ENCODE assay signal across 19 cellular contexts in genomic region chr17:80742091-80742490, GRCh38.
DNase-seq lines count a peak whose midpoint lies in the region; ATAC-seq and TF ChIP-seq lines count a peak whose summit lies in the region.
"Had no signal": no experiment of that assay in that cellular context is flagged by ENCODE, and none has a peak within 500 bp of the region (broad histone marks: within the 10 kb centered on the region; RNA-seq: fewer than 3 reads in every experiment).

No MANE protein-coding gene starts in this region.

- in situ Hi-C loops in KBM-7 (cut with MboI; ENCODE audit: low pct_unique_long_range_greater_than_20kb, low sequenced_read_pairs): no loop called here

- H3K4me3 Mint-ChIP-seq in activated naive CD4-positive, alpha-beta T cell treated with anti-CD3 and anti-CD28 coated beads, Interleukin-2, amount 50 U/mL, for 24 hours: peak overlapping the region; percentile 53
- H3K4me3 Mint-ChIP-seq in endodermal cell: no peak overlapping the region
- H3K4me3 Mint-ChIP-seq: memory B cell, natural killer cell had no signal

- H3K36me3 ChIP-seq in endodermal cell (ENCODE audit: control insufficient read depth, insufficient read depth, low read length): peaks cover 24% of the 10 kb centered on the region
- H3K36me3 ChIP-seq in right lobe of liver: no peaks in the 10 kb centered on the region
- H3K36me3 ChIP-seq: uterus had no signal

- 94% methylated on average over 7 to 8 of the region's 8 CpGs for WGBS in endodermal cell (ENCODE audit: insufficient coverage in 1 of 2, insufficient read length in 1 of 2), 2 experiments
- WGBS in right lobe of liver (ENCODE audit: insufficient coverage, low coverage, low lambda C conversion rate, missing lambda C conversion rate): 87% methylated on average over 3 of the region's 8 CpGs

- POLR2A ChIA-PET in GM10248 (lab: Yijun Ruan, JAX): no interaction called here

- H3K4me1 ChIP-seq in endodermal cell (ENCODE audit: control insufficient read depth, insufficient read depth, low read length): no peaks in the 10 kb centered on the region
- H3K4me1 ChIP-seq in right lobe of liver: no peaks in the 10 kb centered on the region
- H3K4me1 ChIP-seq: Caco-2 had no signal

- TF ChIP-seq CTCF in endodermal cell (conservative IDR thresholded peaks at IDR 0.05) (no peak), right lobe of liver (IDR thresholded peaks at IDR 0.05) (no peak), GM10248 (IDR thresholded peaks at IDR 0.05; ENCODE audit: control extremely low read depth, extremely low read depth, low read depth, missing control alignments) (no peak)

- TF ChIP-seq POLR2A in right lobe of liver (IDR thresholded peaks at IDR 0.05): no peak

- H3K4me3 ChIP-seq in endodermal cell (ENCODE audit: low read length): no peak overlapping the region
- no peak overlapping the region for H3K4me3 ChIP-seq in right lobe of liver
- H3K4me3 ChIP-seq: heart right ventricle, uterus had no signal

- H3K27me3 Mint-ChIP-seq in activated naive CD4-positive, alpha-beta T cell treated with anti-CD3 and anti-CD28 coated beads, Interleukin-2, amount 50 U/mL, for 24 hours: no peaks in the 10 kb centered on the region
- no peaks in the 10 kb centered on the region for H3K27me3 Mint-ChIP-seq in endodermal cell (ENCODE audit: insufficient read depth)
- H3K27me3 Mint-ChIP-seq: memory B cell, progenitor cell of endocrine pancreas had no signal

- H3K27ac ChIP-seq in endodermal cell (ENCODE audit: low read depth, low read length) (no peak overlapping the region), right lobe of liver (no peak overlapping the region)
- H3K27ac ChIP-seq: heart right ventricle had no signal

- H3K27me3 ChIP-seq in endodermal cell (ENCODE audit: control insufficient read depth, insufficient read depth, low read length, poor library complexity, severe bottlenecking) (no peaks in the 10 kb centered on the region), right lobe of liver (no peaks in the 10 kb centered on the region)
- H3K27me3 ChIP-seq: heart right ventricle, uterus had no signal

- no peak for ATAC-seq in right lobe of liver

- DNase-seq in activated naive CD4-positive, alpha-beta T cell treated with anti-CD3 and anti-CD28 coated beads, Interleukin-2, amount 50 U/mL, for 16 hours: no peak
- DNase-seq in NCI-H2029 treated with DMSO at 0.1 percent for 48 hours (lab: John Stamatoyannopoulos, UW): peak; percentile 21
- peak; percentile 66 for DNase-seq in endodermal cell
- no peak for DNase-seq in right lobe of liver
- DNase-seq in GM10248 (ENCODE audit: extremely low spot score): no peak
- DNase-seq in KBM-7: no peak
- DNase-seq: activated effector memory CD4-positive, alpha-beta T cell treated with Interleukin-2 at 50 U/mL for 16 hours; Caco-2; heart right ventricle; KG1; natural killer cell; NCI-H1048; NK-92 treated with Interleukin-12 subunit alpha and Interleukin-12 subunit beta, amount 100 ng/mL, for 24 hours; small intestine; stimulated activated CD4-positive, alpha-beta T cell treated with anti-CD3 and anti-CD28 coated beads, Interleukin-4, amount 100 ng/mL, for 1 hour; uterus had no signal

- CTCF ChIA-PET in GM10248 (lab: Yijun Ruan, JAX): no interaction called here

- H3K9me3 ChIP-seq in endodermal cell (ENCODE audit: control insufficient read depth, low read length): peaks cover 14% of the 10 kb centered on the region
- H3K9me3 ChIP-seq in right lobe of liver: no peaks in the 10 kb centered on the region
- H3K9me3 ChIP-seq: Caco-2, heart right ventricle, uterus had no signal

- intact Hi-C loops in right lobe of liver (cut with DNase I): no loop called here

- H3K9me3 Mint-ChIP-seq in activated naive CD4-positive, alpha-beta T cell treated with anti-CD3 and anti-CD28 coated beads, Interleukin-2, amount 50 U/mL, for 24 hours: no peaks in the 10 kb centered on the region
- H3K9me3 Mint-ChIP-seq in endodermal cell: peaks cover 19% of the 10 kb centered on the region
- H3K9me3 Mint-ChIP-seq: memory B cell, natural killer cell had no signal

- H3K4me1 Mint-ChIP-seq in activated naive CD4-positive, alpha-beta T cell treated with anti-CD3 and anti-CD28 coated beads, Interleukin-2, amount 50 U/mL, for 24 hours: peaks cover 69% of the 10 kb centered on the region
- no peaks in the 10 kb centered on the region for H3K4me1 Mint-ChIP-seq in endodermal cell

- H3K36me3 Mint-ChIP-seq in activated naive CD4-positive, alpha-beta T cell treated with anti-CD3 and anti-CD28 coated beads, Interleukin-2, amount 50 U/mL, for 24 hours: peaks cover 10% of the 10 kb centered on the region
- peaks cover 36% of the 10 kb centered on the region for H3K36me3 Mint-ChIP-seq in endodermal cell (ENCODE audit: low read depth)
- H3K36me3 Mint-ChIP-seq: natural killer cell had no signal

- peak overlapping the region; percentile 75 for H3K27ac Mint-ChIP-seq in activated naive CD4-positive, alpha-beta T cell treated with anti-CD3 and anti-CD28 coated beads, Interleukin-2, amount 50 U/mL, for 24 hours
- H3K27ac Mint-ChIP-seq in endodermal cell: no peak overlapping the region
- H3K27ac Mint-ChIP-seq: memory B cell had no signal

- H3K9ac ChIP-seq in endodermal cell (ENCODE audit: extremely low read depth, low read length, poor library complexity, severe bottlenecking): no peak overlapping the region

Comparison
In these comparisons a context has a peak if more than half of its experiments do, and no peak if none do; other contexts are left out.
1. DNase-seq: peak in NCI-H2029 treated with DMSO at 0.1 percent for 48 hours (single experiment) and endodermal cell (single experiment); none in activated naive CD4-positive, alpha-beta T cell treated with anti-CD3 and anti-CD28 coated beads, Interleukin-2, amount 50 U/mL, for 16 hours (single experiment), right lobe of liver (0 of 3), GM10248 (single experiment) and KBM-7 (single experiment).